Comparison of ENCODE assay signal across 1 cellular context in genomic region chr3:156304406-156304805, GRCh38.
TF ChIP-seq lines count a peak whose summit lies in the region.

No MANE protein-coding gene starts in this region.

TF ChIP-seq in SK-N-SH treated with all-trans-retinoic acid at 6 μM for 48 hours, 23 proteins besides CTCF, POLR2A, EP300 and RAD21 (continued from another document):
- TF ChIP-seq TSHZ2 (CRISPR knock-in tag; IDR thresholded peaks at IDR 0.05) = no peak
- no peak for TF ChIP-seq ZC3H10 (CRISPR knock-in tag; IDR thresholded peaks at IDR 0.05)
- TF ChIP-seq PPARA (CRISPR knock-in tag; IDR thresholded peaks at IDR 0.05; ENCODE audit: borderline replicate concordance) = no peak
- peak; percentile 68 for TF ChIP-seq ISL1 (CRISPR knock-in tag; IDR thresholded peaks at IDR 0.05)
- no peak for TF ChIP-seq OSR1 (CRISPR knock-in tag; IDR thresholded peaks at IDR 0.05)
- TF ChIP-seq ZNF8 (CRISPR knock-in tag; IDR thresholded peaks at IDR 0.05) = no peak
